ENCODE assay signal across 12 cellular contexts in the genomic region with DNA sequence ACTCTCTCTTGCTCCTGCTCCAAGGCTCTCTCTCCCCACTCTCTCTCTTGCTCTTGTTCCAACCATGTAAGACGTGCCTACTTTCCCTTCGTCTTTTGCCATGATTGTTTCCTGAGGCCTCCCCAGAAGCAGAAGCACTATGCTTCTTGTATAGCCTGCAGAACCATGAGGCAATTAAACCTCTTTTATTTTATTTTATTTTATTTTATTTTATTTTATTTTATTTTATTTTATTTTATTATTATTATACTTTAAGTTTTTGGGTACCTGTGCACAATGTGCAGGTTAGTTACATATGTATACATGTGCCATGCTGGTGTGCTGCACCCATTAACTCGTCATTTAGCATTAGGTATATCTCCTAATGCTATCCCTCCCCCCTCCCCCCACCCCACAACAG. TPM values are rescaled to one million over a fixed set of nuclear protein-coding genes. Genes with fewer than 3 reads are reported as not detected.
DNase-seq lines count a peak whose midpoint lies in the region; ATAC-seq and TF ChIP-seq lines count a peak whose summit lies in the region.
"Not testable (repeated sequence)": the region's sequence is repeated elsewhere in the genome, so short reads cannot be mapped to it uniquely, and the experiment has no call there.
"Had no signal": no experiment of that assay in that cellular context is flagged by ENCODE, and none has a peak within 500 bp of the region (broad histone marks: within the 10 kb centered on the region; RNA-seq: fewer than 3 reads in every experiment).

No MANE protein-coding gene starts in this region.

- ATAC-seq in WTC11, result not testable (repeated sequence)

- H3K9me3 Mint-ChIP-seq in WTC11, result not testable (repeated sequence)

- not testable (repeated sequence) for H3K36me3 Mint-ChIP-seq in WTC11

- POLR2A ChIA-PET in WTC11 (lab: Charles Lee), result not testable (repeated sequence)

- H3K4me1 Mint-ChIP-seq in WTC11, result not testable (repeated sequence)

- not testable (repeated sequence) for H3K27ac Mint-ChIP-seq in WTC11

- DNase-seq in WTC11 (ENCODE audit: low spot score), result not testable (repeated sequence)

- not testable (repeated sequence) for TF ChIP-seq CTCF in WTC11 (IDR thresholded peaks at IDR 0.05)

- H3K27me3 Mint-ChIP-seq in WTC11 (ENCODE audit: low read depth), result not testable (repeated sequence)

- not testable (repeated sequence) for H3K4me3 Mint-ChIP-seq in WTC11

- CTCF ChIA-PET in WTC11 (lab: Charles Lee), result not testable (repeated sequence)

TF ChIP-seq in WTC11, 78 proteins besides CTCF, POLR2A, EP300 and RAD21:
- peak; percentile 91 for TF ChIP-seq HMGA2 (CRISPR knock-in tag; IDR thresholded peaks at IDR 0.05)

RNA-seq across cellular contexts. Expression of gene GYPA, which starts 17.2 kb away (rescaled TPM):
- 0.09 to 0.44 TPM in 2 of 3 replicates, not detected in the other for total RNA-seq in WTC11 (2021)
- total RNA-seq: A172; A673; B cell; Caco-2; Calu3; CD4-positive, alpha-beta memory T cell; CD4-positive, alpha-beta T cell; CD4-positive, CD25-positive, alpha-beta regulatory T cell; CD8-positive, alpha-beta memory T cell; CD8-positive, alpha-beta T cell; Daoy had no signal
